In genomic region chr2:136175868-136176267, GRCh38 we compare ENCODE assay signal across 21 cellular contexts.
"Had no signal": no experiment of that assay in that cellular context is flagged by ENCODE, and none has a peak within 500 bp of the region (broad histone marks: within the 10 kb centered on the region; RNA-seq: fewer than 3 reads in every experiment).

No MANE protein-coding gene starts in this region.

- H3K27me3 ChIP-seq: gastrocnemius medialis, pancreas, right lobe of liver, suprapubic skin, transverse colon had no signal

- H3K4me3 ChIP-seq: gastrocnemius medialis, pancreas, right lobe of liver, suprapubic skin, transverse colon had no signal

- ATAC-seq: effector memory CD8-positive, alpha-beta T cell; gastrocnemius medialis; left lobe of liver; right lobe of liver; stimulated activated naive CD8-positive, alpha-beta T cell treated with anti-CD3 and anti-CD28 coated beads, Interleukin-15, amount 100 ng/mL, for 72 hours had no signal

- H3K27ac ChIP-seq: gastrocnemius medialis, pancreas, right lobe of liver, suprapubic skin, transverse colon had no signal

- H3K4me1 ChIP-seq: gastrocnemius medialis, pancreas, right lobe of liver, suprapubic skin, transverse colon had no signal

- H3K9me3 ChIP-seq: gastrocnemius medialis, pancreas, right lobe of liver, suprapubic skin, transverse colon had no signal

- H3K27me3 Mint-ChIP-seq: effector memory CD8-positive, alpha-beta T cell; stimulated activated naive CD8-positive, alpha-beta T cell treated with anti-CD3 and anti-CD28 coated beads, Interleukin-15, amount 100 ng/mL, for 72 hours had no signal

- DNase-seq: cerebellar nuclear complex; cortex of kidney; effector memory CD8-positive, alpha-beta T cell; foreskin fibroblast; gastrocnemius medialis; head of caudate nucleus; kidney; mesenchymal stem cell; midbrain; natural killer cell; pancreas; retina; right lobe of liver; small intestine; stimulated activated CD4-positive, alpha-beta T cell treated with anti-CD3 and anti-CD28 coated beads, Interleukin-15, amount 100 ng/mL, for 24 hours; stimulated activated CD4-positive, alpha-beta T cell treated with anti-CD3 and anti-CD28 coated beads, Interleukin-2, amount 100 ng/mL, for 48 hours; stimulated activated naive CD4-positive, alpha-beta T cell; stimulated activated naive CD8-positive, alpha-beta T cell treated with anti-CD3 and anti-CD28 coated beads, Interleukin-15, amount 100 ng/mL, for 72 hours; transverse colon had no signal

- H3K36me3 Mint-ChIP-seq: natural killer cell had no signal

- H3K36me3 ChIP-seq: gastrocnemius medialis, pancreas, right lobe of liver, suprapubic skin, transverse colon had no signal

- H3K9me3 Mint-ChIP-seq: effector memory CD8-positive, alpha-beta T cell had no signal

- H3K27ac Mint-ChIP-seq: stimulated activated naive CD8-positive, alpha-beta T cell treated with anti-CD3 and anti-CD28 coated beads, Interleukin-15, amount 100 ng/mL, for 72 hours had no signal

- H3K4me3 Mint-ChIP-seq: effector memory CD8-positive, alpha-beta T cell; natural killer cell; stimulated activated naive CD8-positive, alpha-beta T cell treated with anti-CD3 and anti-CD28 coated beads, Interleukin-15, amount 100 ng/mL, for 72 hours had no signal
